9 cellular contexts compared by ENCODE assay signal in the genomic region with DNA sequence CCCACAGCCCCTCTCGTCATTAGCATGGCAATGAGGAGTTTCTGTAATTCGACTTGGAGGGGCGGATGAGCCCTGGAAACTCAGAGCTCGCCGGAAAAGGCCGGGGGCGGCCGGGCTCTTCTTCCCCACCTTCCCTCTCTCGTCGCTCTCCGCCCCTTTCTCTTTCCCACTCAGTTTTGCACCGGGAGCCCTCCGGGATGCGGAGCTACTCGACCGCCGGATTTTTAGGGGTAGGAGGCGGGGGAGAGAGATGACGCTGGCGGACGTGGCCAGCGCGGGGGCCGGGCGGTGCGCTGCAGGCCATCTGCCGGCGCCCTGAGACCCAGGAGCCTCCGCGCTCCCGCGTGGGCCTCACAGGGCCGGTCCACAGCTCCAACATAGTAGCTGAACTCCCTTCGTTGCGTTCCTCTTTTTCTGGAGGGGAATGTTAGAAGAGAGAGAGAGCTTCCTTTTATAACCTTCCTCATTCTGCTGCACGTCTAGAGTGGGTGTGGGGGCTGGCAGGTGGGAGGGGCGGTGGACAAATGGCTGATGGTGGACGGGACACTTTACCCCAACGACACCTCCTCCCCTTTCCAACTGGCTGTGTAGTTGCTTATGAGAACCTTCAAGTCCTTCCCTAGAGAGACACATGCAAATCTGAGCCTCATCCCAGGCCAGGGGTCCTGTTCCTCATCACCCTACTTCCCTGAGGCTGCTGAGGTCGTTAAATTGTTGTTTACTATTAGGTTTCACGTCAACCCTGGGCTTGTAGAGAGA. TPM values are rescaled to one million over a fixed set of nuclear protein-coding genes. Genes with fewer than 3 reads are reported as not detected.
A peak's percentile ranks its signal among the peaks of the same experiment; 100 is the strongest.
DNase-seq lines count a peak whose midpoint lies in the region; ATAC-seq and TF ChIP-seq lines count a peak whose summit lies in the region.
"Had no signal": no experiment of that assay in that cellular context is flagged by ENCODE, and none has a peak within 500 bp of the region (broad histone marks: within the 10 kb centered on the region; RNA-seq: fewer than 3 reads in every experiment).

No MANE protein-coding gene starts in this region.

- H3K36me3 ChIP-seq in HCT116 (ENCODE audit: control insufficient read depth in 1 of 2, insufficient read depth in 2 of 2, low read length in 2 of 2) (no peaks in the 10 kb centered on the region), prostate gland (no peaks in the 10 kb centered on the region)

- H3K4me1 Mint-ChIP-seq in CD4-positive, alpha-beta T cell (ENCODE audit: low read depth), result peaks cover 22% of the 10 kb centered on the region
- peaks cover 16% of the 10 kb centered on the region for H3K4me1 Mint-ChIP-seq in glutamatergic neuron (ENCODE audit: low read depth, unreplicated experiment)

- H3K9me2 ChIP-seq in HCT116 (ENCODE audit: insufficient read depth), result no peaks in the 10 kb centered on the region

- peaks cover 91% of the 10 kb centered on the region for H3K27me3 Mint-ChIP-seq in CD4-positive, alpha-beta T cell
- H3K27me3 Mint-ChIP-seq in glutamatergic neuron (ENCODE audit: unreplicated experiment), result peaks cover 58% of the 10 kb centered on the region

- RAD21 ChIA-PET in HCT116 (lab: Charles Lee; ENCODE audit: low non-redundant PET in 1 of 2, low total read pairs in 2 of 2, uncharacterized antibody in 2 of 2, unreplicated experiment in 2 of 2), result interaction anchor here in 1 of 2 experiments (1.3 kb wide), 1 partner anchor 18 kb away, joined by 3 read pairs; no protein-coding TSS in a partner anchor

- no peak overlapping the region for H3K27ac ChIP-seq in CD4-positive, alpha-beta T cell (ENCODE audit: low read depth, low read length)
- peak overlapping the region; percentile 77 for H3K27ac ChIP-seq in HCT116 (ENCODE audit: low read depth, low read length)
- peak overlapping the region; percentile 76 to 78 for H3K27ac ChIP-seq in prostate gland

- peaks cover 78% of the 10 kb centered on the region for H3K27me3 ChIP-seq in CD4-positive, alpha-beta T cell (ENCODE audit: control insufficient read depth, insufficient read depth, low read length)
- H3K27me3 ChIP-seq in HCT116 (ENCODE audit: insufficient read depth, low read length), result no peaks in the 10 kb centered on the region
- no peaks in the 10 kb centered on the region for H3K27me3 ChIP-seq in prostate gland (replicated peaks; ENCODE audit: insufficient read depth)

- peak overlapping the region; percentile 76 for H3K9ac ChIP-seq in HCT116 (ENCODE audit: low read length)

- H3K4me3 ChIP-seq in HCT116 (replicated peaks in 1 of 2; ENCODE audit: low read depth in 1 of 2, low read length in 2 of 2) (peak overlapping the region; percentile 74 to 86), prostate gland (peak overlapping the region; percentile 62)

- H3K79me2 ChIP-seq in HCT116 (ENCODE audit: insufficient read depth, low read length), result peaks cover 25% of the 10 kb centered on the region

- intact Hi-C loops in CD4-positive, alpha-beta T cell (cut with DNase I, micrococcal nuclease), result loop anchor here in 1 of 2 experiments (10.0 kb wide), 2 partner anchors 232 to 1242 kb away; a partner anchor contains a TSS
- intact Hi-C loops in HCT116 (cut with micrococcal nuclease) (loop anchor here (1.0 kb wide), 1 partner anchor 18 kb away; no protein-coding TSS in a partner anchor), prostate gland (cut with DNase I) (loop anchor here (2.0 to 10.0 kb wide), 2 partner anchors 16 to 232 kb away; a partner anchor contains a TSS)

- BruUV-seq in HCT116 (replicated peaks; lab: Mats Ljungman, UMichigan), result no TSS peak

- no peaks in the 10 kb centered on the region for H3K36me3 Mint-ChIP-seq in CD4-positive, alpha-beta T cell (ENCODE audit: low read depth)
- H3K36me3 Mint-ChIP-seq in glutamatergic neuron (ENCODE audit: unreplicated experiment), result peaks cover 4% of the 10 kb centered on the region

- no peak for TF ChIP-seq CTCF in CD4-positive, alpha-beta T cell (IDR thresholded peaks at IDR 0.05)
- TF ChIP-seq CTCF in HCT116 (IDR thresholded peaks at IDR 0.05 in 2 of 3, conservative IDR thresholded peaks at IDR 0.05 in 1 of 3; ENCODE audit: borderline replicate concordance in 1 of 3, insufficient read depth in 1 of 3, low read depth in 2 of 3, low read length in 2 of 3), result no peak
- no peak for TF ChIP-seq CTCF in glutamatergic neuron (IDR thresholded peaks at IDR 0.05; ENCODE audit: partially characterized antibody, unreplicated experiment)
- TF ChIP-seq CTCF in prostate gland (IDR thresholded peaks at IDR 0.05), result no peak

- H3K9me3 Mint-ChIP-seq in CD4-positive, alpha-beta T cell, result no peaks in the 10 kb centered on the region
- peaks cover 28% of the 10 kb centered on the region for H3K9me3 Mint-ChIP-seq in glutamatergic neuron (ENCODE audit: unreplicated experiment)

- ATAC-seq in CD4-positive, alpha-beta T cell (ENCODE audit: poor library complexity), result no peak
- ATAC-seq in HCT116 (peak; percentile 32), HG03571 (IDR thresholded peaks at IDR 0.05; ENCODE audit: unreplicated experiment) (no peak)

- under 1% methylated on average over 41 of the region's 41 CpGs for WGBS in prostate gland

- H4K20me1 ChIP-seq in HCT116 (ENCODE audit: insufficient read depth), result no peaks in the 10 kb centered on the region

- H3K4me3 Mint-ChIP-seq in CD4-positive, alpha-beta T cell, result peak overlapping the region; percentile 90
- peak overlapping the region; percentile 92 for H3K4me3 Mint-ChIP-seq in glutamatergic neuron (ENCODE audit: unreplicated experiment)

- no peak for TF ChIP-seq RAD21 in HCT116 (IDR thresholded peaks at IDR 0.05; ENCODE audit: low read depth)

- POLR2A ChIA-PET in CD4-positive, alpha-beta T cell (lab: Charles Lee), result interaction anchor here (0.5 to 1.2 kb wide), 4 partner anchors 13 to 237 kb away, joined by 3 read pairs; no protein-coding TSS in a partner anchor
- POLR2A ChIA-PET in HCT116 (lab: Charles Lee), result interaction anchor here (0.6 to 1.9 kb wide), 6 partner anchors 13 to 50 kb away, joined by 3 to 8 read pairs (median 4); no protein-coding TSS in a partner anchor

- H3K4me1 ChIP-seq in HCT116 (ENCODE audit: control insufficient read depth in 1 of 2, insufficient read depth in 2 of 2, low read length in 2 of 2) (peaks cover 10 to 19% of the 10 kb centered on the region in 2 experiments; a peak in 3 of 4 replicates), prostate gland (replicated peaks) (peaks cover 5% of the 10 kb centered on the region)

- CTCF ChIA-PET in CD4-positive, alpha-beta T cell (lab: Charles Lee), result no interaction called here
- CTCF ChIA-PET in HCT116 (lab: Charles Lee), result no interaction called here

- no peaks in the 10 kb centered on the region for H3K9me3 ChIP-seq in CD4-positive, alpha-beta T cell (ENCODE audit: control insufficient read depth, low read length)
- H3K9me3 ChIP-seq in HCT116 (ENCODE audit: control insufficient read depth in 1 of 2, insufficient read depth in 1 of 2, low read depth in 1 of 2, low read length in 2 of 2) (no peaks in the 10 kb centered on the region), prostate gland (no peaks in the 10 kb centered on the region)

- peak overlapping the region; percentile 79 for H3K4me2 ChIP-seq in HCT116 (ENCODE audit: low read length)

- H2AFZ ChIP-seq in HCT116 (ENCODE audit: low read depth, low read length, poor library complexity, severe bottlenecking), result no peak overlapping the region

- no peak for DNase-seq in CD4-positive, alpha-beta T cell
- no peak for DNase-seq in HCT116 (ENCODE audit: low read depth, low spot score)
- peak; percentile 30 for DNase-seq in UCSD-AML1 (lab: John Stamatoyannopoulos, UW; ENCODE audit: unreplicated experiment)
- no peak for DNase-seq in glutamatergic neuron
- no peak for DNase-seq in prostate gland (ENCODE audit: low spot score)
- DNase-seq in NCI-H2171 (lab: John Stamatoyannopoulos, UW), result no peak
- no peak for DNase-seq in SK-N-DZ (ENCODE audit: low spot score)

- H3K27ac Mint-ChIP-seq in CD4-positive, alpha-beta T cell, result no peak overlapping the region
- no peak overlapping the region for H3K27ac Mint-ChIP-seq in glutamatergic neuron (ENCODE audit: unreplicated experiment)

- TF ChIP-seq POLR2A in HCT116 (IDR thresholded peaks at IDR 0.05; ENCODE audit: borderline replicate concordance, extremely low read depth, insufficient read depth, insufficient read length) (no peak), prostate gland (IDR thresholded peaks at IDR 0.05) (no peak)

TF ChIP-seq in HCT116, 20 proteins besides CTCF, POLR2A, EP300 and RAD21 (continues in another document):
- TF ChIP-seq SP1 (IDR thresholded peaks at IDR 0.05; ENCODE audit: low read depth), result no peak
- TF ChIP-seq CEBPB (IDR thresholded peaks at IDR 0.05; ENCODE audit: low read depth), result no peak
- TF ChIP-seq CBX3 (IDR thresholded peaks at IDR 0.05; ENCODE audit: low read depth), result no peak

RNA-seq across cellular contexts. Expression of a gene that starts 1.1 kb away (rescaled TPM):
- under 1 TPM; 0.14 to 0.22 TPM for total RNA-seq in CD4-positive, alpha-beta T cell
- total RNA-seq in HCT116 (2021; ENCODE audit: unreplicated experiment) (2.8 TPM), glutamatergic neuron (ENCODE audit: unreplicated experiment) (not detected), prostate gland (1 to 10 TPM in 1 of 2 donors, not detected in 1; 2.1 TPM)
- polyA plus RNA-seq in HCT116 (2012), result 1.1 and 1.5 TPM in 2 replicates
- not detected in 2 replicates for polyA plus RNA-seq in SK-N-DZ (2014; cell fraction: cytosol; rRNA removed)
- polyA plus RNA-seq in SK-N-DZ (2014; cell fraction: nucleus; rRNA removed), result not detected in 2 replicates

RNA-seq across cellular contexts. Expression of a gene that starts 5.5 kb away (rescaled TPM):
- not detected for total RNA-seq in CD4-positive, alpha-beta T cell
- total RNA-seq in HCT116 (2021; ENCODE audit: unreplicated experiment) (0.57 TPM), glutamatergic neuron (ENCODE audit: unreplicated experiment) (not detected), prostate gland (1 to 10 TPM in 1 of 2 donors, not detected in 1; 1.4 TPM)
- polyA plus RNA-seq in HCT116 (2012), result 0.26 and 0.31 TPM in 2 replicates
- polyA plus RNA-seq in SK-N-DZ (2014; cell fraction: cytosol; rRNA removed), result not detected in 2 replicates
- not detected in 2 replicates for polyA plus RNA-seq in SK-N-DZ (2014; cell fraction: nucleus; rRNA removed)
- total RNA-seq: T-helper 2 cell treated with Interferon-gamma antibody and Interleukin-4, amounts not matched to agents 100 ng/mL and 5 ng/mL, for 36 hours had no signal

RNA-seq across cellular contexts. Expression of a gene that starts 33.6 kb away (rescaled TPM):
- total RNA-seq in CD4-positive, alpha-beta T cell, result not detected
- total RNA-seq in HCT116 (2021; ENCODE audit: unreplicated experiment), result 2.0 TPM
- polyA plus RNA-seq in HCT116 (2012), result 1.5 and 1.8 TPM in 2 replicates
- not detected for total RNA-seq in glutamatergic neuron (ENCODE audit: unreplicated experiment)
- total RNA-seq in prostate gland, result 1 to 10 TPM; 1.4 to 1.8 TPM
- not detected in 2 replicates for polyA plus RNA-seq in SK-N-DZ (2014; cell fraction: cytosol; rRNA removed)
- not detected in 2 replicates for polyA plus RNA-seq in SK-N-DZ (2014; cell fraction: nucleus; rRNA removed)

RNA-seq across cellular contexts. Expression of a gene that starts 46.5 kb away (rescaled TPM):
- total RNA-seq in CD4-positive, alpha-beta T cell, result not detected
- 6.7 TPM for total RNA-seq in HCT116 (2021; ENCODE audit: unreplicated experiment)
- 3.2 and 7.2 TPM in 2 replicates for polyA plus RNA-seq in HCT116 (2012)
- total RNA-seq in glutamatergic neuron (ENCODE audit: unreplicated experiment), result not detected
- total RNA-seq in prostate gland, result 10 to 100 TPM in 1 of 2 donors, 1 to 10 TPM in 1; 3.7 to 12.9 TPM
- polyA plus RNA-seq in SK-N-DZ (2014; cell fraction: cytosol; rRNA removed), result not detected in 2 replicates
- not detected in 2 replicates for polyA plus RNA-seq in SK-N-DZ (2014; cell fraction: nucleus; rRNA removed)
- total RNA-seq: T-helper 2 cell treated with Interferon-gamma antibody and Interleukin-4, amounts not matched to agents 100 ng/mL and 5 ng/mL, for 36 hours had no signal

RNA-seq across cellular contexts. Expression of a gene that starts 50.6 kb away (rescaled TPM):
- total RNA-seq in CD4-positive, alpha-beta T cell, result not detected
- 12.7 TPM for total RNA-seq in HCT116 (2021; ENCODE audit: unreplicated experiment)
- polyA plus RNA-seq in HCT116 (2012), result 3.9 and 4.9 TPM in 2 replicates
- total RNA-seq in glutamatergic neuron (ENCODE audit: unreplicated experiment), result not detected
- total RNA-seq in prostate gland, result 1 to 10 TPM; 6.9 to 7.5 TPM
- not detected in 2 replicates for polyA plus RNA-seq in SK-N-DZ (2014; cell fraction: cytosol; rRNA removed)
- not detected in 2 replicates for polyA plus RNA-seq in SK-N-DZ (2014; cell fraction: nucleus; rRNA removed)
- total RNA-seq: T-helper 2 cell treated with Interferon-gamma antibody and Interleukin-4, amounts not matched to agents 100 ng/mL and 5 ng/mL, for 36 hours had no signal
